13 cellular contexts compared by ENCODE assay signal in the genomic region with DNA sequence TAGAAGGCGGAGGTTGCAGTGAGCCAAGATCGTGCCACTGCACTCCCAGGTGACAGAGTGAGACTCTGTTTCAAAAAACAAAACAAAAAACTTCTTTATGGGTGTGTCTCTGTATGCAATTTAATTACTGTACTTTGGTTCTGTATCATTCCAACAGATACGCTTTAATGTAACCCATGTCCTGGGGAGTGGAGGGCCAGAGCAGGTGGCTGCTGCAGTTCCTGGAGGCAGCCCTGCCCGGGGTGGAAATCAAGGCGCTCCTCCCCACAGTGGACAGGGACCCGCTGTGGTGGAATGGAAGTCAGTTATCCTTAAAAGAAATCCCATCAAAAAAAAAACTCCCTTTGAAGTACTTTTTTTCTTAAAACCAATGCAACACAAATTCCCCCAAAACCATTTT. TPM values are rescaled to one million over a fixed set of nuclear protein-coding genes. Genes with fewer than 3 reads are reported as not detected.
A peak's percentile ranks its signal among the peaks of the same experiment; 100 is the strongest.
DNase-seq lines count a peak whose midpoint lies in the region; ATAC-seq and TF ChIP-seq lines count a peak whose summit lies in the region.
"Had no signal": no experiment of that assay in that cellular context is flagged by ENCODE, and none has a peak within 500 bp of the region (broad histone marks: within the 10 kb centered on the region; RNA-seq: fewer than 3 reads in every experiment).

No MANE protein-coding gene starts in this region.

- no peak overlapping the region for H3K27ac Mint-ChIP-seq in activated naive CD4-positive, alpha-beta T cell treated with anti-CD3 and anti-CD28 coated beads, Interleukin-2, amount 10 ng/mL, durations not matched to agents 7 days and 5 days
- H3K27ac Mint-ChIP-seq in activated B cell treated with CpG ODN at 0.5 μM for 24 hours, result no peak overlapping the region
- H3K27ac Mint-ChIP-seq in immature natural killer cell, result peak overlapping the region in 4 of 6 donors; percentile 22 to 80 (median 52)

- peaks cover 58% of the 10 kb centered on the region for H3K4me1 Mint-ChIP-seq in activated naive CD4-positive, alpha-beta T cell treated with anti-CD3 and anti-CD28 coated beads, Interleukin-2, amount 10 ng/mL, durations not matched to agents 7 days and 5 days
- H3K4me1 Mint-ChIP-seq in activated B cell treated with CpG ODN at 0.5 μM for 24 hours, result peaks cover 65% of the 10 kb centered on the region
- peaks cover 49 to 57% of the 10 kb centered on the region in 2 donors for H3K4me1 Mint-ChIP-seq in immature natural killer cell

- peaks cover 24% of the 10 kb centered on the region for H3K36me3 Mint-ChIP-seq in activated naive CD4-positive, alpha-beta T cell treated with anti-CD3 and anti-CD28 coated beads, Interleukin-2, amount 10 ng/mL, durations not matched to agents 7 days and 5 days
- H3K36me3 Mint-ChIP-seq in activated B cell treated with CpG ODN at 0.5 μM for 24 hours (ENCODE audit: low read depth) (peaks cover 31% of the 10 kb centered on the region), immature natural killer cell (peaks cover 0 to 6% (median 3%) of the 10 kb centered on the region in 3 donors)

- no peak for DNase-seq in activated naive CD4-positive, alpha-beta T cell treated with anti-CD3 and anti-CD28 coated beads, Interleukin-2, amount 10 ng/mL, durations not matched to agents 7 days and 5 days
- DNase-seq in activated naive CD4-positive, alpha-beta T cell (lab: John Stamatoyannopoulos, UW), result no peak
- DNase-seq in activated B cell treated with CpG ODN at 0.5 μM for 24 hours (no peak), immature natural killer cell (no peak), transverse colon (peak; percentile 65), HuH-7.5 (ENCODE audit: low spot score) (no peak), psoas muscle (no peak), hepatic stellate cell (ENCODE audit: low spot score) (no peak)
- DNase-seq: AML-193; amniotic stem cell; erythroblast; NCI-H1694 treated with DMSO at 0.1 percent for 48 hours; stimulated activated CD4-positive, alpha-beta T cell treated with anti-CD3 and anti-CD28 coated beads, Interleukin-4, amount 100 ng/mL, for 24 hours had no signal

- ATAC-seq in activated B cell treated with CpG ODN at 0.5 μM for 24 hours (ENCODE audit: low read depth), result no peak
- no peak for ATAC-seq in psoas muscle

- 51 to 64% methylated on average over 6 of the region's 6 CpGs for WGBS in transverse colon (ENCODE audit: low coverage in 1 of 2), 2 donors
- WGBS in psoas muscle, 3 donors, result 87 to 89% (median 89%) methylated on average over 6 of the region's 6 CpGs

- no peak for TF ChIP-seq CTCF in activated B cell treated with CpG ODN at 0.5 μM for 24 hours (IDR thresholded peaks at IDR 0.05)
- TF ChIP-seq CTCF in transverse colon (IDR thresholded peaks at IDR 0.05), result no peak
- TF ChIP-seq CTCF in psoas muscle (IDR thresholded peaks at IDR 0.05), result no peak

- H3K4me1 ChIP-seq in transverse colon, result peaks cover 4 to 45% (median 32%) of the 10 kb centered on the region in 4 donors
- H3K4me1 ChIP-seq in psoas muscle, result peaks cover 9% of the 10 kb centered on the region

- no peak for TF ChIP-seq EP300 in transverse colon (IDR thresholded peaks at IDR 0.05; ENCODE audit: low read depth)

- H3K9me3 ChIP-seq in transverse colon (no peaks in the 10 kb centered on the region), psoas muscle (no peaks in the 10 kb centered on the region)

- CTCF ChIA-PET in activated naive CD4-positive, alpha-beta T cell treated with anti-CD3 and anti-CD28 coated beads, Interleukin-2, amount 10 ng/mL, durations not matched to agents 7 days and 5 days (lab: Charles Lee), result no interaction called here
- CTCF ChIA-PET in activated B cell treated with CpG ODN at 0.5 μM for 24 hours (lab: Charles Lee), result no interaction called here

- H3K27me3 Mint-ChIP-seq in activated naive CD4-positive, alpha-beta T cell treated with anti-CD3 and anti-CD28 coated beads, Interleukin-2, amount 10 ng/mL, durations not matched to agents 7 days and 5 days, result no peaks in the 10 kb centered on the region
- H3K27me3 Mint-ChIP-seq in activated B cell treated with CpG ODN at 0.5 μM for 24 hours (no peaks in the 10 kb centered on the region), immature natural killer cell (ENCODE audit: low read depth in 3 of 3) (peaks cover 3 to 12% (median 6%) of the 10 kb centered on the region in 3 donors)

- H3K27ac ChIP-seq in transverse colon (peak overlapping the region; percentile 96 to 100 (median 98)), psoas muscle (no peak overlapping the region)

- in situ Hi-C loops in transverse colon (cut with MboI; ENCODE audit: low pct_ligation_motif_present in 1 of 4, low pct_unique_long_range_greater_than_20kb in 1 of 4, low sequenced_read_pairs in 3 of 4), result no loop called here

- H3K27me3 ChIP-seq in transverse colon (no peaks in the 10 kb centered on the region), psoas muscle (ENCODE audit: insufficient read depth in 3 of 3, low read length in 2 of 3) (peaks cover 0 to 5% (median 0%) of the 10 kb centered on the region in 3 donors)

- TF ChIP-seq POLR2A in transverse colon (IDR thresholded peaks at IDR 0.05), result peak; percentile 57

- H3K4me3 ChIP-seq in transverse colon (peak overlapping the region in 1 of 4 donors; percentile 89), psoas muscle (no peak overlapping the region)

- peak overlapping the region; percentile 61 for H3K4me3 Mint-ChIP-seq in activated naive CD4-positive, alpha-beta T cell treated with anti-CD3 and anti-CD28 coated beads, Interleukin-2, amount 10 ng/mL, durations not matched to agents 7 days and 5 days
- H3K4me3 Mint-ChIP-seq in activated B cell treated with CpG ODN at 0.5 μM for 24 hours (peak overlapping the region; percentile 51), immature natural killer cell (peak overlapping the region; percentile 51 to 74 (median 58))

- POLR2A ChIA-PET in activated B cell treated with CpG ODN at 0.5 μM for 24 hours (lab: Charles Lee), result no interaction called here

- intact Hi-C loops in activated B cell treated with CpG ODN at 0.5 μM for 24 hours (cut with micrococcal nuclease), result no loop called here
- intact Hi-C loops in transverse colon (cut with DNase I; ENCODE audit: low total_unique reads), result no loop called here
- intact Hi-C loops in psoas muscle (cut with DNase I), result no loop called here

- H3K9me3 Mint-ChIP-seq in activated naive CD4-positive, alpha-beta T cell treated with anti-CD3 and anti-CD28 coated beads, Interleukin-2, amount 10 ng/mL, durations not matched to agents 7 days and 5 days, result no peaks in the 10 kb centered on the region
- no peaks in the 10 kb centered on the region for H3K9me3 Mint-ChIP-seq in activated B cell treated with CpG ODN at 0.5 μM for 24 hours
- H3K9me3 Mint-ChIP-seq in immature natural killer cell, result no peaks in the 10 kb centered on the region

- H3K36me3 ChIP-seq in transverse colon, result no peaks in the 10 kb centered on the region
- H3K36me3 ChIP-seq in psoas muscle (ENCODE audit: insufficient read depth in 1 of 2, low read depth in 1 of 2), result no peaks in the 10 kb centered on the region

RNA-seq across cellular contexts. Expression of a gene that starts 1.9 kb away (rescaled TPM):
- 50.5 and 51.3 TPM in 2 replicates for total RNA-seq in activated B cell treated with CpG ODN at 0.5 μM for 24 hours
- 10 to 100 TPM; 43.1 to 87.1 (median 53.9) TPM for polyA plus RNA-seq in immature natural killer cell
- total RNA-seq in transverse colon, result 10 to 100 TPM; 33.6 to 71.4 (median 47.9) TPM
- total RNA-seq in psoas muscle, result 1 to 10 TPM; 3.6 to 8.1 (median 6.6) TPM
- 1 to 10 TPM; 4.1 to 5.1 (median 4.9) TPM for polyA plus RNA-seq in psoas muscle

Comparison
In these comparisons a context has a peak if more than half of its experiments do, and no peak if none do; other contexts are left out.
1. H3K27ac Mint-ChIP-seq: peak in immature natural killer cell (4 of 6); none in activated naive CD4-positive, alpha-beta T cell treated with anti-CD3 and anti-CD28 coated beads, Interleukin-2, amount 10 ng/mL, durations not matched to agents 7 days and 5 days (single experiment) and activated B cell treated with CpG ODN at 0.5 μM for 24 hours (single experiment).
2. Peak in every context shown above with its lines, with median percentiles within 50 percentile points of each other: H3K4me3 Mint-ChIP-seq.